In genomic region chr2:38806407-38807071, GRCh38 we compare ENCODE assay signal across 23 cellular contexts. TPM values are rescaled to one million over a fixed set of nuclear protein-coding genes. Genes with fewer than 3 reads are reported as not detected.
DNase-seq lines count a peak whose midpoint lies in the region; ATAC-seq, FAIRE-seq and TF ChIP-seq lines count a peak whose summit lies in the region.
"Had no signal": no experiment of that assay in that cellular context is flagged by ENCODE, and none has a peak within 500 bp of the region (broad histone marks: within the 10 kb centered on the region; RNA-seq: fewer than 3 reads in every experiment).

No MANE protein-coding gene starts in this region.

- H3K79me2 ChIP-seq in GM23338 (replicated peaks; ENCODE audit: insufficient read depth), result no peaks in the 10 kb centered on the region
- H3K79me2 ChIP-seq in endothelial cell of umbilical vein (ENCODE audit: control insufficient read depth, insufficient read depth, low read length), result no peaks in the 10 kb centered on the region
- H3K79me2 ChIP-seq in HepG2 (ENCODE audit: insufficient read depth, low read length), result no peaks in the 10 kb centered on the region
- no peaks in the 10 kb centered on the region for H3K79me2 ChIP-seq in H9 (ENCODE audit: insufficient read depth, low read length)

- no peaks in the 10 kb centered on the region for H3K9me3 ChIP-seq in BLaER1 treated with 17β-estradiol and CSF1 and Interleukin-3, amounts not matched to agents 10 nM and 100 nM (replicated peaks in 1 of 11)
- H3K9me3 ChIP-seq in endothelial cell of umbilical vein (replicated peaks; ENCODE audit: control insufficient read depth, insufficient read depth, low read length) (no peaks in the 10 kb centered on the region), HepG2 (ENCODE audit: low read length) (no peaks in the 10 kb centered on the region), H9 (ENCODE audit: control insufficient read depth, low read depth, low read length) (no peaks in the 10 kb centered on the region)

- no peak overlapping the region for H3K4me3 Mint-ChIP-seq in GM23338
- peak overlapping the region in 1 of 2 donors; percentile 12 for H3K4me3 Mint-ChIP-seq in stimulated activated naive B cell treated with anti-CD40 and anti-IgM and Interleukin-4, amounts not matched to agents 10 μg/mL and 1 μg/mL and 100 μg/mL, for 72 hours
- H3K4me3 Mint-ChIP-seq in H9, result no peak overlapping the region
- H3K4me3 Mint-ChIP-seq: CD8-positive, alpha-beta memory T cell had no signal

- ATAC-seq in GM23338 (no peak), HepG2 (no peak)
- peak; percentile 79 to 83 for ATAC-seq in stimulated activated naive B cell treated with anti-CD40 and anti-IgM and Interleukin-4, amounts not matched to agents 10 μg/mL and 1 μg/mL and 100 μg/mL, for 72 hours (replicated peaks)
- ATAC-seq: HCT116 had no signal

- H4K5ac ChIP-seq in H9 (ENCODE audit: insufficient read length, low read depth, low read length), result no peak overlapping the region

- TF ChIP-seq CTCF in GM23338 (conservative IDR thresholded peaks at IDR 0.05; ENCODE audit: low read depth in 2 of 2), result no peak
- no peak for TF ChIP-seq CTCF in endothelial cell of umbilical vein (IDR thresholded peaks at IDR 0.05; ENCODE audit: extremely low read depth in 1 of 2, insufficient read depth in 1 of 2, low read depth in 1 of 2, low read length in 2 of 2)
- TF ChIP-seq CTCF in HepG2 (CRISPR knock-in tag; IDR thresholded peaks at IDR 0.05), result no peak
- TF ChIP-seq CTCF in H9 (conservative IDR thresholded peaks at IDR 0.05), result no peak

- no peak for TF ChIP-seq EP300 in HepG2 (IDR thresholded peaks at IDR 0.05; ENCODE audit: low read depth in 2 of 2, low read length in 2 of 2)
- no peak for TF ChIP-seq EP300 in HepG2 (CRISPR knock-in tag; IDR thresholded peaks at IDR 0.05; ENCODE audit: borderline replicate concordance)

- no peak overlapping the region for H3K18ac ChIP-seq in H9 (ENCODE audit: insufficient read length, low read depth, low read length)

- no TSS peak for BruUV-seq in endothelial cell of umbilical vein (replicated peaks; lab: Mats Ljungman, UMichigan)
- no TSS peak for BruUV-seq in HepG2 (replicated peaks; lab: Mats Ljungman, UMichigan)

- H3K14ac ChIP-seq in H9 (ENCODE audit: insufficient read depth, low read length), result no peak overlapping the region

- no peak overlapping the region for H4K8ac ChIP-seq in H9 (replicated peaks; ENCODE audit: insufficient read length, low read depth, low read length)

- H3K4me1 Mint-ChIP-seq in GM23338, result no peaks in the 10 kb centered on the region
- no peaks in the 10 kb centered on the region for H3K4me1 Mint-ChIP-seq in stimulated activated naive B cell treated with anti-CD40 and anti-IgM and Interleukin-4, amounts not matched to agents 10 μg/mL and 1 μg/mL and 100 μg/mL, for 72 hours
- H3K4me1 Mint-ChIP-seq in H9, result no peaks in the 10 kb centered on the region
- H3K4me1 Mint-ChIP-seq: CD8-positive, alpha-beta memory T cell had no signal

- H3K4me1 ChIP-seq in BLaER1 treated with 17β-estradiol and CSF1 and Interleukin-3, amounts not matched to agents 10 nM and 100 nM, result peaks cover 13 to 21% (median 18%) of the 10 kb centered on the region in 10 experiments
- H3K4me1 ChIP-seq in GM23338 (ENCODE audit: insufficient read depth) (no peaks in the 10 kb centered on the region), endothelial cell of umbilical vein (ENCODE audit: control insufficient read depth, extremely low read depth, insufficient read depth, low read length) (no peaks in the 10 kb centered on the region), HepG2 (ENCODE audit: insufficient read depth, low read length) (no peaks in the 10 kb centered on the region), H9 (ENCODE audit: insufficient read depth, low read length) (no peaks in the 10 kb centered on the region; the same call in 1 of the 2 replicates)
- H3K4me1 ChIP-seq: SJCRH30 had no signal

- H3K27me3 ChIP-seq in BLaER1 treated with 17β-estradiol and CSF1 and Interleukin-3, amounts not matched to agents 10 nM and 100 nM, result no peaks in the 10 kb centered on the region
- H3K27me3 ChIP-seq in GM23338 (ENCODE audit: insufficient read depth) (no peaks in the 10 kb centered on the region), endothelial cell of umbilical vein (ENCODE audit: control insufficient read depth in 2 of 2, insufficient read depth in 2 of 2, low read length in 2 of 2) (no peaks in the 10 kb centered on the region), HepG2 (ENCODE audit: control insufficient read depth in 1 of 2, insufficient read depth in 2 of 2, low read length in 2 of 2) (no peaks in the 10 kb centered on the region), H9 (ENCODE audit: insufficient read depth, low read length) (no peaks in the 10 kb centered on the region)
- H3K27me3 ChIP-seq: SJCRH30 had no signal

- intact Hi-C loops in endothelial cell of umbilical vein (cut with micrococcal nuclease) (no loop called here), HepG2 (cut with micrococcal nuclease; ENCODE audit: unreplicated experiment) (no loop called here)

- no peak overlapping the region for H3K4ac ChIP-seq in H9 (ENCODE audit: low read depth, low read length)

- no peak overlapping the region for H3K56ac ChIP-seq in H9 (ENCODE audit: insufficient read length, low read depth, low read length)

- no peak overlapping the region for H2BK12ac ChIP-seq in H9 (ENCODE audit: insufficient read length, low read depth, low read length)

- no peak overlapping the region for H3K4me3 ChIP-seq in BLaER1 treated with 17β-estradiol and CSF1 and Interleukin-3, amounts not matched to agents 10 nM and 100 nM
- H3K4me3 ChIP-seq in GM23338 (no peak overlapping the region), endothelial cell of umbilical vein (replicated peaks in 1 of 3; ENCODE audit: insufficient read depth in 1 of 3, low read depth in 1 of 3, low read length in 3 of 3) (no peak overlapping the region), HepG2 (replicated peaks in 1 of 3; ENCODE audit: insufficient read depth in 1 of 3, low read depth in 2 of 3, low read length in 3 of 3) (no peak overlapping the region)
- H3K4me3 ChIP-seq: SJCRH30 had no signal

- H3T11ph ChIP-seq in H9 (ENCODE audit: low read length), result no peak overlapping the region

- H3K79me1 ChIP-seq in H9 (ENCODE audit: insufficient read depth, low read depth, low read length, poor library complexity, severe bottlenecking), result no peaks in the 10 kb centered on the region

- POLR2A ChIA-PET in endothelial cell of umbilical vein (lab: Charles Lee), result interaction anchor here (0.6 to 1.4 kb wide), 2 partner anchors 55 kb away, joined by 3 to 5 read pairs; partner anchors contain the start of gene SRSF7
- POLR2A ChIA-PET in HepG2 (lab: Yijun Ruan, JAX), result no interaction called here

- H2BK20ac ChIP-seq in H9 (ENCODE audit: low read depth, low read length, poor library complexity, severe bottlenecking), result no peak overlapping the region

- H2BK5ac ChIP-seq in H9 (ENCODE audit: insufficient read length, low read length), result no peak overlapping the region

- no peak overlapping the region for H2BK15ac ChIP-seq in H9 (ENCODE audit: low read depth, low read length)

- peaks cover 2% of the 10 kb centered on the region for H3K27me3 Mint-ChIP-seq in GM23338 (ENCODE audit: insufficient read depth, low read depth, poor library complexity)
- no peaks in the 10 kb centered on the region for H3K27me3 Mint-ChIP-seq in stimulated activated naive B cell treated with anti-CD40 and anti-IgM and Interleukin-4, amounts not matched to agents 10 μg/mL and 1 μg/mL and 100 μg/mL, for 72 hours
- no peaks in the 10 kb centered on the region for H3K27me3 Mint-ChIP-seq in H9 (ENCODE audit: low read depth)
- H3K27me3 Mint-ChIP-seq: CD8-positive, alpha-beta memory T cell; IgD-negative memory B cell had no signal

- no peaks in the 10 kb centered on the region for H3F3A ChIP-seq in GM23338 (replicated peaks; ENCODE audit: low read depth)

- H3K9ac ChIP-seq in BLaER1 treated with 17β-estradiol and CSF1 and Interleukin-3, amounts not matched to agents 10 nM and 100 nM, result no peak overlapping the region
- H3K9ac ChIP-seq in endothelial cell of umbilical vein (replicated peaks; ENCODE audit: extremely low read depth, insufficient read depth, low read length) (no peak overlapping the region), HepG2 (ENCODE audit: insufficient read depth, low read depth, low read length) (no peak overlapping the region), H9 (ENCODE audit: extremely low read depth, insufficient read length, low read length) (no peak overlapping the region)

- no peak for TF ChIP-seq RAD21 in HepG2 (CRISPR knock-in tag; IDR thresholded peaks at IDR 0.05)

- 83% methylated on average over 2 of the region's 2 CpGs for WGBS in HepG2 (ENCODE audit: low lambda C conversion rate)
- no CpG with 5 or more reads among the region's 2 CpGs for WGBS in H9 (ENCODE audit: extremely low coverage, insufficient read length, low lambda C conversion rate)

- H3K27ac Mint-ChIP-seq in GM23338 (no peak overlapping the region), H9 (no peak overlapping the region)
- peak overlapping the region; percentile 25 for H3K27ac Mint-ChIP-seq in stimulated activated naive B cell treated with anti-CD40 and anti-IgM and Interleukin-4, amounts not matched to agents 10 μg/mL and 1 μg/mL and 100 μg/mL, for 72 hours
- H3K27ac Mint-ChIP-seq: IgD-negative memory B cell had no signal

- FAIRE-seq in endothelial cell of umbilical vein (lab: Jason Lieb, UNC) (peak; percentile 48), HepG2 (lab: Jason Lieb, UNC) (no peak)
- FAIRE-seq: HTR-8/SVneo, RCC 7860 had no signal

- H3K23ac ChIP-seq in H9 (ENCODE audit: insufficient read length, low read depth, low read length), result no peak overlapping the region

- H3K27ac ChIP-seq in BLaER1 treated with 17β-estradiol and CSF1 and Interleukin-3, amounts not matched to agents 10 nM and 100 nM, result peak overlapping the region in 3 of 11 experiments; percentile 18 to 23 (median 20); a peak in 3 of 22 replicates
- H3K27ac ChIP-seq in GM23338 (ENCODE audit: low read depth) (0 out of 2 replicates have a peak overlapping the region, but pooled peaks have one; percentile 55), endothelial cell of umbilical vein (ENCODE audit: insufficient read depth, low read depth, low read length) (no peak overlapping the region), HepG2 (ENCODE audit: extremely low read length, insufficient read depth, low read length) (no peak overlapping the region), H9 (ENCODE audit: insufficient read length, low read depth, low read length) (no peak overlapping the region)
- H3K27ac ChIP-seq: SJCRH30 had no signal

- TF ChIP-seq POLR2A in endothelial cell of umbilical vein (IDR thresholded peaks at IDR 0.05; ENCODE audit: low read depth, low read length), result no peak
- TF ChIP-seq POLR2A in HepG2 (IDR thresholded peaks at IDR 0.05; ENCODE audit: insufficient read depth in 1 of 2, low read depth in 2 of 2, low read length in 2 of 2), result no peak

- H3K36me3 Mint-ChIP-seq in GM23338 (ENCODE audit: low read depth), result peaks cover 23% of the 10 kb centered on the region
- peaks cover 31 to 32% of the 10 kb centered on the region in 2 donors for H3K36me3 Mint-ChIP-seq in stimulated activated naive B cell treated with anti-CD40 and anti-IgM and Interleukin-4, amounts not matched to agents 10 μg/mL and 1 μg/mL and 100 μg/mL, for 72 hours
- peaks cover 14 to 35% (median 15%) of the 10 kb centered on the region in 3 experiments; a peak in 6 of 7 replicates for H3K36me3 Mint-ChIP-seq in H9 (ENCODE audit: insufficient read depth in 1 of 3, low read depth in 3 of 3)

- H4K20me1 ChIP-seq in BLaER1 treated with 17β-estradiol and CSF1 and Interleukin-3, amounts not matched to agents 10 nM and 100 nM, result no peaks in the 10 kb centered on the region
- H4K20me1 ChIP-seq in GM23338 (replicated peaks; ENCODE audit: insufficient read depth), result no peaks in the 10 kb centered on the region
- no peaks in the 10 kb centered on the region for H4K20me1 ChIP-seq in endothelial cell of umbilical vein (replicated peaks; ENCODE audit: control insufficient read depth, extremely low read depth, insufficient read depth, low read length)
- H4K20me1 ChIP-seq in HepG2 (ENCODE audit: insufficient read depth, low read length), result no peaks in the 10 kb centered on the region
- H4K20me1 ChIP-seq in H9 (ENCODE audit: control insufficient read depth, insufficient read depth, insufficient read length), result no peaks in the 10 kb centered on the region

- no peaks in the 10 kb centered on the region for H3K9me3 Mint-ChIP-seq in GM23338
- no peaks in the 10 kb centered on the region for H3K9me3 Mint-ChIP-seq in stimulated activated naive B cell treated with anti-CD40 and anti-IgM and Interleukin-4, amounts not matched to agents 10 μg/mL and 1 μg/mL and 100 μg/mL, for 72 hours
- H3K9me3 Mint-ChIP-seq in H9, result no peaks in the 10 kb centered on the region
- H3K9me3 Mint-ChIP-seq: CD8-positive, alpha-beta memory T cell; IgD-negative memory B cell had no signal

- no peaks in the 10 kb centered on the region for H3K9me1 ChIP-seq in endothelial cell of umbilical vein (replicated peaks; ENCODE audit: control insufficient read depth, extremely low read depth, insufficient read depth, low read length)

- H2BK120ac ChIP-seq in H9 (ENCODE audit: low read depth, low read length, poor library complexity, severe bottlenecking), result no peak overlapping the region

- H2AFZ ChIP-seq in GM23338 (no peak overlapping the region), endothelial cell of umbilical vein (ENCODE audit: low read depth, low read length) (no peak overlapping the region), HepG2 (ENCODE audit: low read length) (no peak overlapping the region), H9 (ENCODE audit: low read length) (no peak overlapping the region)

- H4K91ac ChIP-seq in H9 (ENCODE audit: insufficient read length, low read depth, low read length), result no peak overlapping the region

- in situ Hi-C loops in HepG2 (cut with HindIII; ENCODE audit: extremely low pct_ligation_motif_present, low pct_unique_long_range_greater_than_20kb), result no loop called here

- CTCF ChIA-PET in endothelial cell of umbilical vein (lab: Charles Lee), result interaction anchor here (1.4 to 2.7 kb wide), 2 partner anchors 12 to 18 kb away, joined by 4 to 5 read pairs; no protein-coding TSS in a partner anchor
- CTCF ChIA-PET in HepG2 (lab: Yijun Ruan, JAX; ENCODE audit: low intra/inter-chr PET ratio, low total read pairs), result no interaction called here

- dilution Hi-C loops in endothelial cell of umbilical vein (cut with MboI; ENCODE audit: extremely low pct_ligation_motif_present, low sequenced_read_pairs), result no loop called here

- no peak overlapping the region for H2AK5ac ChIP-seq in H9 (ENCODE audit: insufficient read length, low read length)

- peak overlapping the region; percentile 39 to 82 (median 57) for H3K4me2 ChIP-seq in BLaER1 treated with 17β-estradiol and CSF1 and Interleukin-3, amounts not matched to agents 10 nM and 100 nM
- H3K4me2 ChIP-seq in GM23338 (no peak overlapping the region), endothelial cell of umbilical vein (ENCODE audit: insufficient read depth, low read length) (no peak overlapping the region), HepG2 (ENCODE audit: low read depth, low read length) (no peak overlapping the region), H9 (ENCODE audit: insufficient read depth, insufficient read length, low read length) (no peak overlapping the region)

- no peaks in the 10 kb centered on the region for H3K23me2 ChIP-seq in H9 (ENCODE audit: insufficient read length, low read depth, low read length, poor library complexity, severe bottlenecking)

- peaks cover 12 to 36% (median 24%) of the 10 kb centered on the region in 11 experiments for H3K36me3 ChIP-seq in BLaER1 treated with 17β-estradiol and CSF1 and Interleukin-3, amounts not matched to agents 10 nM and 100 nM
- H3K36me3 ChIP-seq in GM23338 (ENCODE audit: insufficient read depth) (peaks cover 4% of the 10 kb centered on the region; the same call in 1 of the 2 replicates), endothelial cell of umbilical vein (ENCODE audit: control insufficient read depth in 2 of 2, extremely low read depth in 1 of 2, insufficient read depth in 2 of 2, low read length in 2 of 2) (peaks cover 3 to 14% of the 10 kb centered on the region in 2 experiments), HepG2 (replicated peaks in 1 of 2; ENCODE audit: control insufficient read depth in 1 of 2, insufficient read depth in 2 of 2, low read length in 2 of 2) (peaks cover 19 to 35% of the 10 kb centered on the region in 2 experiments)

- no peak for DNase-seq in GM23338 (ENCODE audit: low spot score)
- no peak for DNase-seq in endothelial cell of umbilical vein (ENCODE audit: low read depth, low spot score)
- DNase-seq in stimulated activated naive B cell treated with anti-CD40 and anti-IgM and Interleukin-4, amounts not matched to agents 10 μg/mL and 1 μg/mL and 100 μg/mL, for 72 hours, result no peak
- no peak for DNase-seq in HuH-7.5 (ENCODE audit: low spot score)
- DNase-seq in HepG2 (ENCODE audit: low spot score), result no peak
- DNase-seq in H9, result no peak
- DNase-seq: C1 segment of cervical spinal cord, Calu3, DMS153, GDM1, GOT3, NCI-H1694, NCI-H2081, NCI-H2171, NCI-H524 treated with DMSO at 0.1 percent for 48 hours, NCI-H82, SJCRH30 had no signal

- H3K9me2 ChIP-seq in GM23338 (ENCODE audit: insufficient read depth), result no peaks in the 10 kb centered on the region

RNA-seq across cellular contexts. Expression of gene GEMIN6, which starts 28.5 kb away (rescaled TPM):
- 11.8 and 12.5 TPM in 2 replicates for total RNA-seq in GM23338 (2014; rRNA removed; shearing (Covaris generic))
- 38.6 and 43.5 TPM in 2 replicates for polyA plus RNA-seq in GM23338 (2016; fragmentation: Nextera tagmentation; extraction: Ambion mirVana)
- 14.4 and 19.7 TPM in 2 replicates for total RNA-seq in endothelial cell of umbilical vein
- 4.7 and 6.0 TPM in 2 replicates for polyA plus RNA-seq in endothelial cell of umbilical vein
- polyA plus RNA-seq in endothelial cell of umbilical vein (2011; cell fraction: cytosol; rRNA removed), result 7.6 and 9.4 TPM in 2 replicates
- polyA plus RNA-seq in endothelial cell of umbilical vein (2011; cell fraction: nucleus; rRNA removed), result 3.3 and 3.8 TPM in 2 replicates
- polyA plus RNA-seq in endothelial cell of umbilical vein (2012), result 14.1 and 17.9 TPM in 2 replicates
- polyA minus RNA-seq in endothelial cell of umbilical vein, result 3.1 and 3.8 TPM in 2 replicates
- polyA minus RNA-seq in endothelial cell of umbilical vein (2011; cell fraction: cytosol; rRNA and poly(A)+ RNA removed), result 9.8 TPM
- polyA minus RNA-seq in endothelial cell of umbilical vein (2011; cell fraction: nucleus; rRNA and poly(A)+ RNA removed), result 0.72 and 1.1 TPM in 2 replicates
- total RNA-seq in HepG2 (2016; rRNA removed; fragmentation: Illumina TruSeq; extraction: Trizol), result 43.2 and 62.7 TPM in 2 replicates
- 12.7 and 14.8 TPM in 2 replicates for total RNA-seq in HepG2 (2016; cell fraction: cytosol; rRNA removed; fragmentation: Illumina TruSeq; extraction: Trizol; ENCODE audit: low read depth)
- 46.9 and 68.8 TPM in 2 replicates for total RNA-seq in HepG2 (2016; cell fraction: insoluble cytoplasmic fraction; rRNA removed; fragmentation: Illumina TruSeq; extraction: Trizol)
- 27.5 and 31.0 TPM in 2 replicates for total RNA-seq in HepG2 (2016; cell fraction: membrane; rRNA removed; fragmentation: Illumina TruSeq; extraction: Trizol)
- 11.9 and 15.9 TPM in 2 replicates for total RNA-seq in HepG2 (2016; cell fraction: nucleus; rRNA removed; fragmentation: Illumina TruSeq; extraction: Trizol)
- polyA plus RNA-seq in HepG2 (2011; rRNA removed), result 13.0 and 14.4 TPM in 2 replicates
- 7.9 and 12.4 TPM in 2 replicates for polyA plus RNA-seq in HepG2 (2011; cell fraction: cytosol; rRNA removed)
- polyA plus RNA-seq in HepG2 (2011; cell fraction: nucleus; rRNA removed), result 1.6 and 3.7 TPM in 2 replicates
- polyA plus RNA-seq in HepG2 (2012), result 15.2 and 30.2 TPM in 2 replicates
- polyA plus RNA-seq in HepG2 (2016; cell fraction: cytosol; fragmentation: Illumina TruSeq; extraction: Trizol; ENCODE audit: low read depth), result 12.3 and 13.5 TPM in 2 replicates
- 58.6 and 61.6 TPM in 2 replicates for polyA plus RNA-seq in HepG2 (2016; cell fraction: insoluble cytoplasmic fraction; fragmentation: Illumina TruSeq; extraction: Trizol; ENCODE audit: low read depth)
- polyA plus RNA-seq in HepG2 (2016; cell fraction: membrane; fragmentation: Illumina TruSeq; extraction: Trizol; ENCODE audit: low read depth), result 18.4 and 19.5 TPM in 2 replicates
- 23.2 and 25.7 TPM in 2 replicates for polyA plus RNA-seq in HepG2 (2016; cell fraction: nucleus; fragmentation: Illumina TruSeq; extraction: Trizol; ENCODE audit: insufficient read depth, low read depth)
- polyA minus RNA-seq in HepG2 (2011; rRNA and poly(A)+ RNA removed; ENCODE audit: low replicate concordance), result 2.1 and 7.0 TPM in 2 replicates
- polyA minus RNA-seq in HepG2 (2011; cell fraction: cytosol; rRNA and poly(A)+ RNA removed), result 6.2 and 8.2 TPM in 2 replicates
- 1.7 and 2.9 TPM in 2 replicates for polyA minus RNA-seq in HepG2 (2011; cell fraction: nucleus; rRNA and poly(A)+ RNA removed)
- 21.9 and 22.1 TPM in 2 replicates for total RNA-seq in H9 (2021)

RNA-seq across cellular contexts. Expression of gene SRSF7, which starts 55.4 kb away (rescaled TPM):
- total RNA-seq in GM23338 (2014; rRNA removed; shearing (Covaris generic)), result 251 and 274 TPM in 2 replicates
- polyA plus RNA-seq in GM23338 (2016; fragmentation: Nextera tagmentation; extraction: Ambion mirVana) (534 and 572 TPM in 2 replicates), endothelial cell of umbilical vein (118 and 165 TPM in 2 replicates), HepG2 (2011; rRNA removed) (154 and 172 TPM in 2 replicates)
- total RNA-seq in endothelial cell of umbilical vein (202 and 204 TPM in 2 replicates), HepG2 (2016; rRNA removed; fragmentation: Illumina TruSeq; extraction: Trizol) (275 and 377 TPM in 2 replicates), H9 (2021) (576 and 589 TPM in 2 replicates)
- 208 and 225 TPM in 2 replicates for polyA plus RNA-seq in endothelial cell of umbilical vein (2011; cell fraction: cytosol; rRNA removed)
- polyA plus RNA-seq in endothelial cell of umbilical vein (2011; cell fraction: nucleus; rRNA removed), result 451 and 577 TPM in 2 replicates
- 172 and 242 TPM in 2 replicates for polyA plus RNA-seq in endothelial cell of umbilical vein (2012)
- polyA minus RNA-seq in endothelial cell of umbilical vein, result 217 and 224 TPM in 2 replicates
- 122 TPM for polyA minus RNA-seq in endothelial cell of umbilical vein (2011; cell fraction: cytosol; rRNA and poly(A)+ RNA removed)
- 123 and 148 TPM in 2 replicates for polyA minus RNA-seq in endothelial cell of umbilical vein (2011; cell fraction: nucleus; rRNA and poly(A)+ RNA removed)
- total RNA-seq in HepG2 (2016; cell fraction: cytosol; rRNA removed; fragmentation: Illumina TruSeq; extraction: Trizol; ENCODE audit: low read depth), result 67.2 and 80.5 TPM in 2 replicates
- total RNA-seq in HepG2 (2016; cell fraction: insoluble cytoplasmic fraction; rRNA removed; fragmentation: Illumina TruSeq; extraction: Trizol), result 285 and 392 TPM in 2 replicates
- total RNA-seq in HepG2 (2016; cell fraction: membrane; rRNA removed; fragmentation: Illumina TruSeq; extraction: Trizol), result 77.6 and 84.5 TPM in 2 replicates
- 186 and 191 TPM in 2 replicates for total RNA-seq in HepG2 (2016; cell fraction: nucleus; rRNA removed; fragmentation: Illumina TruSeq; extraction: Trizol)
- polyA plus RNA-seq in HepG2 (2011; cell fraction: cytosol; rRNA removed), result 76.4 and 98.0 TPM in 2 replicates
- 231 and 316 TPM in 2 replicates for polyA plus RNA-seq in HepG2 (2011; cell fraction: nucleus; rRNA removed)
- 106 and 123 TPM in 2 replicates for polyA plus RNA-seq in HepG2 (2012)
- 48.7 and 55.5 TPM in 2 replicates for polyA plus RNA-seq in HepG2 (2016; cell fraction: cytosol; fragmentation: Illumina TruSeq; extraction: Trizol; ENCODE audit: low read depth)
- polyA plus RNA-seq in HepG2 (2016; cell fraction: insoluble cytoplasmic fraction; fragmentation: Illumina TruSeq; extraction: Trizol; ENCODE audit: low read depth), result 378 and 417 TPM in 2 replicates
- polyA plus RNA-seq in HepG2 (2016; cell fraction: membrane; fragmentation: Illumina TruSeq; extraction: Trizol; ENCODE audit: low read depth), result 45.0 and 50.4 TPM in 2 replicates
- polyA plus RNA-seq in HepG2 (2016; cell fraction: nucleus; fragmentation: Illumina TruSeq; extraction: Trizol; ENCODE audit: insufficient read depth, low read depth), result 359 and 362 TPM in 2 replicates
- 67.1 and 233 TPM in 2 replicates for polyA minus RNA-seq in HepG2 (2011; rRNA and poly(A)+ RNA removed; ENCODE audit: low replicate concordance)
- 41.8 and 45.7 TPM in 2 replicates for polyA minus RNA-seq in HepG2 (2011; cell fraction: cytosol; rRNA and poly(A)+ RNA removed)
- 175 and 230 TPM in 2 replicates for polyA minus RNA-seq in HepG2 (2011; cell fraction: nucleus; rRNA and poly(A)+ RNA removed)

Comparison
In these comparisons a context has a peak if more than half of its experiments do, and no peak if none do; other contexts are left out.
1. H3K4me2 ChIP-seq: peak in BLaER1 treated with 17β-estradiol and CSF1 and Interleukin-3, amounts not matched to agents 10 nM and 100 nM (11 of 11); none in GM23338 (single experiment), endothelial cell of umbilical vein (single experiment), HepG2 (single experiment) and H9 (single experiment).
2. ATAC-seq: peak in stimulated activated naive B cell treated with anti-CD40 and anti-IgM and Interleukin-4, amounts not matched to agents 10 μg/mL and 1 μg/mL and 100 μg/mL, for 72 hours (2 of 2); none in GM23338 (single experiment) and HepG2 (single experiment).